Comparison of ENCODE assay signal across 30 cellular contexts in the genomic region with DNA sequence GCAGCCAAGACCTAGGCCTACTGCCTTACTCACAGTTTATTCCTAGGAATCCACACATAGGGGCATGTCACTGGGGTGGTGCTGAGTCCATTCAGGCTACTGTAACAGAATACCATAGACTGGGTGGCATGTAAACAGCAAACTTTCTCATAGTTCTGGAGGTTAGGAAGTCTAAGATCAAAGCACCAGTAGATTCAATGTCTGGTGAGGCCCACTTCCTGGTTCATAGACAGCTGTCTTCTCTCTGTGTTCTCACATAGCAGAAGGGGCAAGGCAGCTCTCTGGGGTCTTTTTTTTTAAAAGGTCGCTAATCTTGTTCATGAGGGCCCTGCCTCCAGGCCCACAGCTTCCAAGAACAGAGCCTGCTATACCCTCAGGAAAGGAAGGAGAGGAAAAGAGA.
DNase-seq lines count a peak whose midpoint lies in the region; ATAC-seq, FAIRE-seq and TF ChIP-seq lines count a peak whose summit lies in the region.
"Had no signal": no experiment of that assay in that cellular context is flagged by ENCODE, and none has a peak within 500 bp of the region (broad histone marks: within the 10 kb centered on the region; RNA-seq: fewer than 3 reads in every experiment).

No MANE protein-coding gene starts in this region.

- in situ Hi-C loops in GM13976 (cut with MboI; ENCODE audit: low sequenced_read_pairs, unreplicated experiment): no loop called here

- peak overlapping the region; percentile 15 for H3K4me3 ChIP-seq in CD8-positive, alpha-beta T cell (ENCODE audit: low read depth, low read length)
- H3K4me3 ChIP-seq: colonic mucosa, lung, ovary, PC-9, SK-N-MC had no signal

- intact Hi-C loops in CD8-positive, alpha-beta T cell (cut with DNase I, micrococcal nuclease): no loop called here

- H3K36me3 Mint-ChIP-seq in CD8-positive, alpha-beta T cell: no peaks in the 10 kb centered on the region
- H3K36me3 Mint-ChIP-seq in activated T-helper 17 cell treated with anti-CD3 and anti-CD28 coated beads, Interleukin-2, amount 50 U/mL, for 72 hours (ENCODE audit: low read depth): no peaks in the 10 kb centered on the region
- H3K36me3 Mint-ChIP-seq in naive thymus-derived CD8-positive, alpha-beta T cell: peaks cover 0 to 3% (median 0%) of the 10 kb centered on the region in 3 donors
- H3K36me3 Mint-ChIP-seq: activated CD4-positive, alpha-beta memory T cell treated with anti-CD3 and anti-CD28 coated beads for 36 hours; natural killer cell treated with Interleukin-12 subunit alpha and Interleukin-12 subunit beta and Interleukin-15 and Interleukin-18, amount 100 ng/mL, for 72 hours had no signal

- peak; percentile 67 for ATAC-seq in CD8-positive, alpha-beta T cell
- ATAC-seq in activated T-helper 17 cell treated with anti-CD3 and anti-CD28 coated beads, Interleukin-2, amount 50 U/mL, for 72 hours (replicated peaks): no peak
- ATAC-seq in naive thymus-derived CD8-positive, alpha-beta T cell: peak; percentile 86 to 90
- ATAC-seq: natural killer cell treated with Interleukin-12 subunit alpha and Interleukin-12 subunit beta and Interleukin-15 and Interleukin-18, amount 100 ng/mL, for 72 hours had no signal

- H3K36me3 ChIP-seq in CD8-positive, alpha-beta T cell (ENCODE audit: insufficient read depth, low read length): no peaks in the 10 kb centered on the region
- H3K36me3 ChIP-seq: colonic mucosa, ovary had no signal

- no peaks in the 10 kb centered on the region for H3K9me3 Mint-ChIP-seq in CD8-positive, alpha-beta T cell
- no peaks in the 10 kb centered on the region for H3K9me3 Mint-ChIP-seq in activated T-helper 17 cell treated with anti-CD3 and anti-CD28 coated beads, Interleukin-2, amount 50 U/mL, for 72 hours
- H3K9me3 Mint-ChIP-seq in naive thymus-derived CD8-positive, alpha-beta T cell: peaks cover 0 to 5% (median 0%) of the 10 kb centered on the region in 9 donors
- H3K9me3 Mint-ChIP-seq: natural killer cell treated with Interleukin-12 subunit alpha and Interleukin-12 subunit beta and Interleukin-15 and Interleukin-18, amount 100 ng/mL, for 72 hours had no signal

- DNase-seq in NCI-H2171 treated with DMSO at 0.1 percent for 48 hours (lab: John Stamatoyannopoulos, UW) (peak; percentile 25), NCI-H2171 (lab: John Stamatoyannopoulos, UW) (no peak), GM13976 (ENCODE audit: low spot score) (no peak), AML-193 (lab: John Stamatoyannopoulos, UW) (no peak), GM12892 (ENCODE audit: insufficient read length) (no peak)
- peak in 2 of 7 experiments; percentile 16 to 52 for DNase-seq in CD8-positive, alpha-beta T cell
- DNase-seq in naive thymus-derived CD8-positive, alpha-beta T cell: peak in 7 of 10 donors; percentile 1 to 47 (median 24)
- DNase-seq: activated CD4-positive, alpha-beta memory T cell treated with anti-CD3 and anti-CD28 coated beads for 36 hours; activated CD4-positive, CD25-positive, alpha-beta regulatory T cell; activated gamma-delta T cell; anterior cingulate cortex; colonic mucosa; effector CD4-positive, alpha-beta T cell; H7; hypothalamus; NCI-H1092; NCI-H1694 treated with DMSO at 0.1 percent for 48 hours; NCI-H524 treated with DMSO at 0.1 percent for 48 hours; NK-92 treated with Interleukin-12 subunit alpha and Interleukin-12 subunit beta, amount 100 ng/mL, for 24 hours; ovary; PC-9; stimulated activated CD4-positive, alpha-beta T cell treated with anti-CD3 and anti-CD28 coated beads, Interleukin-15, amount 100 ng/mL, for 24 hours; stimulated activated CD4-positive, alpha-beta T cell treated with anti-CD3 and anti-CD28 coated beads, Interleukin-4, amount 100 ng/mL, for 4 hours had no signal

- no peak overlapping the region for H3K27ac ChIP-seq in CD8-positive, alpha-beta T cell (ENCODE audit: low read depth, low read length)
- H3K27ac ChIP-seq: 22Rv1, colonic mucosa, epithelial cell of prostate, ovary, PC-9, SK-N-MC had no signal

- TF ChIP-seq CTCF in CD8-positive, alpha-beta T cell (IDR thresholded peaks at IDR 0.05): no peak
- TF ChIP-seq CTCF in GM13976 (IDR thresholded peaks at IDR 0.05; ENCODE audit: borderline replicate concordance, control extremely low read depth, extremely low read depth, insufficient read depth, missing control alignments): no peak

- no peak for TF ChIP-seq POLR2A in GM12892 (IDR thresholded peaks at IDR 0.05; ENCODE audit: low read depth, low read length)

- H3K4me3 Mint-ChIP-seq in CD8-positive, alpha-beta T cell: peak overlapping the region; percentile 75
- H3K4me3 Mint-ChIP-seq in activated T-helper 17 cell treated with anti-CD3 and anti-CD28 coated beads, Interleukin-2, amount 50 U/mL, for 72 hours: no peak overlapping the region
- H3K4me3 Mint-ChIP-seq in naive thymus-derived CD8-positive, alpha-beta T cell: peak overlapping the region; percentile 53 to 85 (median 78)
- H3K4me3 Mint-ChIP-seq: activated CD4-positive, alpha-beta memory T cell treated with anti-CD3 and anti-CD28 coated beads for 36 hours; natural killer cell treated with Interleukin-12 subunit alpha and Interleukin-12 subunit beta and Interleukin-15 and Interleukin-18, amount 100 ng/mL, for 72 hours had no signal

- H3K27ac Mint-ChIP-seq in CD8-positive, alpha-beta T cell: peak overlapping the region; percentile 96
- peak overlapping the region; percentile 31 for H3K27ac Mint-ChIP-seq in activated T-helper 17 cell treated with anti-CD3 and anti-CD28 coated beads, Interleukin-2, amount 50 U/mL, for 72 hours
- peak overlapping the region; percentile 89 to 98 (median 96) for H3K27ac Mint-ChIP-seq in naive thymus-derived CD8-positive, alpha-beta T cell
- H3K27ac Mint-ChIP-seq: activated CD4-positive, alpha-beta memory T cell treated with anti-CD3 and anti-CD28 coated beads for 36 hours; natural killer cell treated with Interleukin-12 subunit alpha and Interleukin-12 subunit beta and Interleukin-15 and Interleukin-18, amount 100 ng/mL, for 72 hours had no signal

- H3K27me3 Mint-ChIP-seq in CD8-positive, alpha-beta T cell (ENCODE audit: low read depth): no peaks in the 10 kb centered on the region
- H3K27me3 Mint-ChIP-seq in activated T-helper 17 cell treated with anti-CD3 and anti-CD28 coated beads, Interleukin-2, amount 50 U/mL, for 72 hours: no peaks in the 10 kb centered on the region
- no peaks in the 10 kb centered on the region for H3K27me3 Mint-ChIP-seq in naive thymus-derived CD8-positive, alpha-beta T cell
- H3K27me3 Mint-ChIP-seq: activated CD4-positive, alpha-beta memory T cell treated with anti-CD3 and anti-CD28 coated beads for 36 hours; natural killer cell treated with Interleukin-12 subunit alpha and Interleukin-12 subunit beta and Interleukin-15 and Interleukin-18, amount 100 ng/mL, for 72 hours had no signal

- POLR2A ChIA-PET in CD8-positive, alpha-beta T cell (lab: Charles Lee): interaction anchor here (1.6 kb wide), 1 partner anchor 246 kb away, joined by 5 read pairs; no protein-coding TSS in a partner anchor
- POLR2A ChIA-PET in naive thymus-derived CD8-positive, alpha-beta T cell (lab: Charles Lee): interaction anchor here (0.5 to 1.6 kb wide), 6 partner anchors 8 to 886 kb away, joined by 3 to 6 read pairs (median 4); partner anchors contain the start of gene MANF

- peaks cover 70% of the 10 kb centered on the region for H3K4me1 Mint-ChIP-seq in CD8-positive, alpha-beta T cell (ENCODE audit: low read depth)
- peaks cover 8% of the 10 kb centered on the region for H3K4me1 Mint-ChIP-seq in activated T-helper 17 cell treated with anti-CD3 and anti-CD28 coated beads, Interleukin-2, amount 50 U/mL, for 72 hours
- H3K4me1 Mint-ChIP-seq in naive thymus-derived CD8-positive, alpha-beta T cell: peaks cover 24 to 72% (median 60%) of the 10 kb centered on the region in 4 donors

- no peaks in the 10 kb centered on the region for H3K9me3 ChIP-seq in CD8-positive, alpha-beta T cell (ENCODE audit: low read length)
- H3K9me3 ChIP-seq: colonic mucosa, ovary had no signal

- peaks cover 40% of the 10 kb centered on the region for H3K4me1 ChIP-seq in CD8-positive, alpha-beta T cell (ENCODE audit: insufficient read depth, low read length)
- H3K4me1 ChIP-seq: colonic mucosa had no signal

- FAIRE-seq in GM12892 (lab: Jason Lieb, UNC): no peak
- FAIRE-seq: bronchial epithelial cell had no signal

- no peaks in the 10 kb centered on the region for H3K27me3 ChIP-seq in CD8-positive, alpha-beta T cell (ENCODE audit: insufficient read depth, low read length)
- H3K27me3 ChIP-seq: colonic mucosa, ovary had no signal

- CTCF ChIA-PET in CD8-positive, alpha-beta T cell (lab: Charles Lee): interaction anchor here (1.1 to 2.9 kb wide), 2 partner anchors 10 to 299 kb away, joined by 4 to 15 read pairs; no protein-coding TSS in a partner anchor

Comparison
In these comparisons a context has a peak if more than half of its experiments do, and no peak if none do; other contexts are left out.
1. DNase-seq: peak in NCI-H2171 treated with DMSO at 0.1 percent for 48 hours (single experiment) and naive thymus-derived CD8-positive, alpha-beta T cell (7 of 10); none in NCI-H2171 (single experiment), GM13976 (single experiment), AML-193 (0 of 2) and GM12892 (single experiment).
2. H3K27ac Mint-ChIP-seq: peak in every context shown above with its lines; median percentile 96 in naive thymus-derived CD8-positive, alpha-beta T cell; 96 in CD8-positive, alpha-beta T cell; 31 in activated T-helper 17 cell treated with anti-CD3 and anti-CD28 coated beads, Interleukin-2, amount 50 U/mL, for 72 hours.